In the genomic region with DNA sequence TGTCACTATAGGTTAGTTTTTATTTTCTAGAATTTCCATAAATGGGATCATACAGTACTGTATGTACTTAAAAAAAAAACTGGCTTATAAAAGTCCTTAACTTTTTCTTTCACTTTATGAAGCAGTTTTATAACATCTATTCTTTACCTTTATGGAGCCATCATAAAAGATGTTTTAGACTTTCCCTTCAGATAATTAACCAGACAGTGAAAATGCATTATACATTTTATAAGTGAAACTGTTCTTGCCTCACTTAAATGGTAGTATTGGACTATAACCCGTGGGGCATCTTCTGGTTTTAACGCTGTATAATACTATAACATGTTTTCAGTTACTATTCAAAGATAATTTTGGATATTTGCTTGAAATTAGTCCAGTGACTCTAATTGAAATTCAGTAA, we compare ENCODE assay signal across 36 cellular contexts.
"Had no signal": no experiment of that assay in that cellular context is flagged by ENCODE, and none has a peak within 500 bp of the region (broad histone marks: within the 10 kb centered on the region; RNA-seq: fewer than 3 reads in every experiment).

No MANE protein-coding gene starts in this region.

- H3K4me1 Mint-ChIP-seq: activated B cell treated with CpG ODN at 0.5 μM for 24 hours; activated CD8-positive, alpha-beta memory T cell treated with anti-CD3 and anti-CD28 coated beads, Interleukin-2, amount 10 ng/mL, durations not matched to agents 7 days and 5 days; activated naive CD4-positive, alpha-beta T cell treated with anti-CD3 and anti-CD28 coated beads, Interleukin-2, amount 50 U/mL, for 24 hours; T-helper 17 cell had no signal

- H3K36me3 ChIP-seq: adrenal gland, WERI-Rb-1 had no signal

- H3K27ac Mint-ChIP-seq: activated B cell treated with CpG ODN at 0.5 μM for 24 hours; activated CD4-positive, alpha-beta memory T cell treated with anti-CD3 and anti-CD28 coated beads for 36 hours; activated CD4-positive, alpha-beta T cell treated with anti-CD3 and anti-CD28 coated beads for 36 hours; activated CD4-positive, alpha-beta T cell treated with anti-CD3 and anti-CD28 coated beads, Interleukin-2, amount 10 ng/mL, durations not matched to agents 24 days and 14 days; activated CD8-positive, alpha-beta memory T cell treated with anti-CD3 and anti-CD28 coated beads, Interleukin-2, amount 10 ng/mL, durations not matched to agents 7 days and 5 days; activated CD8-positive, alpha-beta T cell treated with anti-CD3 and anti-CD28 coated beads, Interleukin-2, amount 10 ng/mL, durations not matched to agents 7 days and 5 days; activated naive CD4-positive, alpha-beta T cell treated with anti-CD3 and anti-CD28 coated beads for 36 hours; activated naive CD4-positive, alpha-beta T cell treated with anti-CD3 and anti-CD28 coated beads, Interleukin-2, amount 50 U/mL, for 24 hours; activated naive CD8-positive, alpha-beta T cell treated with anti-CD3 and anti-CD28 coated beads for 36 hours; activated naive CD8-positive, alpha-beta T cell treated with anti-CD3 and anti-CD28 coated beads, Interleukin-2, amount 50 U/mL, for 24 hours; activated T-helper 1 cell treated with anti-CD3 and anti-CD28 coated beads, Interleukin-12 subunit alpha, Interleukin-12 subunit beta, Interleukin-2, Interleukin-4 antibody, amounts not matched to agents 30 ng/mL and 10 ng/mL and 1 ng/mL, durations not matched to agents 14 hours and 24 hours and 36 hours; activated T-helper 2 cell treated with anti-CD3 and anti-CD28 coated beads, Interferon-gamma antibody, Interleukin-2, Interleukin-4, amounts not matched to agents 10 μg/mL and 5 μg/mL and 100 μg/mL, durations not matched to agents 14 hours and 24 hours and 36 hours; dendritic cell treated with granulocyte-macrophage colony-stimulating factor and Interleukin-4, amounts not matched to agents 40 ng/mL and 50 ng/mL, for 4 days; endodermal cell; T-helper 17 cell; T-helper 2 cell treated with Interferon-gamma antibody and Interleukin-4, amounts not matched to agents 5 μg/mL and 100 μg/mL, for 36 hours had no signal

- DNase-seq: activated B cell treated with CpG ODN at 0.5 μM for 24 hours; activated CD4-positive, alpha-beta memory T cell treated with anti-CD3 and anti-CD28 coated beads for 36 hours; activated CD4-positive, alpha-beta T cell treated with anti-CD3 and anti-CD28 coated beads for 36 hours; activated CD4-positive, alpha-beta T cell treated with anti-CD3 and anti-CD28 coated beads, Interleukin-2, amount 10 ng/mL, durations not matched to agents 24 days and 14 days; activated CD8-positive, alpha-beta memory T cell treated with anti-CD3 and anti-CD28 coated beads, Interleukin-2, amount 10 ng/mL, durations not matched to agents 7 days and 5 days; activated CD8-positive, alpha-beta memory T cell treated with anti-CD3 and anti-CD28 coated beads, Interleukin-2, amount 50 U/mL, for 4 hours; activated CD8-positive, alpha-beta T cell treated with anti-CD3 and anti-CD28 coated beads, Interleukin-2, amount 10 ng/mL, durations not matched to agents 7 days and 5 days; activated effector memory CD4-positive, alpha-beta T cell treated with anti-CD3 and anti-CD28 coated beads, Interleukin-2, amount 50 U/mL, for 16 hours; activated naive CD4-positive, alpha-beta T cell treated with anti-CD3 and anti-CD28 coated beads for 36 hours; activated naive CD8-positive, alpha-beta T cell treated with anti-CD3 and anti-CD28 coated beads for 36 hours; activated naive CD8-positive, alpha-beta T cell treated with anti-CD3 and anti-CD28 coated beads, Interleukin-2, amount 50 U/mL, for 24 hours; activated T-cell treated with anti-CD3 and anti-CD28 coated beads, Interleukin-2, amount 50 U/mL, for 1 hour; activated T-cell treated with anti-CD3 and anti-CD28 coated beads, Interleukin-2, amount 50 U/mL, for 48 hours; adrenal gland; amygdala; aorta; body of pancreas; caudate nucleus; dorsolateral prefrontal cortex; effector memory CD4-positive, alpha-beta T cell; endodermal cell; foreskin fibroblast; SW 1271; T-helper 1 cell; T-helper 17 cell; T1000; WERI-Rb-1 had no signal

- H3K4me1 ChIP-seq: adrenal gland, body of pancreas had no signal

- ATAC-seq: activated CD4-positive, alpha-beta T cell treated with anti-CD3 and anti-CD28 coated beads for 36 hours; activated CD4-positive, CD25-positive, alpha-beta regulatory T cell treated with anti-CD3 and anti-CD28 coated beads, Interleukin-2, amount 50 U/mL, for 24 hours; activated CD8-positive, alpha-beta memory T cell treated with anti-CD3 and anti-CD28 coated beads, Interleukin-2, amount 10 ng/mL, durations not matched to agents 7 days and 5 days; activated CD8-positive, alpha-beta T cell treated with anti-CD3 and anti-CD28 coated beads, Interleukin-2, amount 10 ng/mL, durations not matched to agents 7 days and 5 days; activated naive CD8-positive, alpha-beta T cell treated with anti-CD3 and anti-CD28 coated beads, Interleukin-2, amount 50 U/mL, for 24 hours; body of pancreas; esophagus mucosa; T-helper 17 cell had no signal

- H3K36me3 Mint-ChIP-seq: activated CD4-positive, alpha-beta memory T cell treated with anti-CD3 and anti-CD28 coated beads for 36 hours; activated CD8-positive, alpha-beta memory T cell treated with anti-CD3 and anti-CD28 coated beads, Interleukin-2, amount 10 ng/mL, durations not matched to agents 7 days and 5 days; activated naive CD4-positive, alpha-beta T cell treated with anti-CD3 and anti-CD28 coated beads, Interleukin-2, amount 50 U/mL, for 24 hours; activated naive CD8-positive, alpha-beta T cell treated with anti-CD3 and anti-CD28 coated beads for 36 hours had no signal

- H3K27ac ChIP-seq: adrenal gland, body of pancreas, coronary artery, dorsolateral prefrontal cortex, WERI-Rb-1 had no signal

- H3K9me3 ChIP-seq: adrenal gland, body of pancreas had no signal

- H3K4me3 ChIP-seq: adrenal gland, body of pancreas, coronary artery, dorsolateral prefrontal cortex had no signal

- H3K27me3 ChIP-seq: adrenal gland, body of pancreas, dorsolateral prefrontal cortex had no signal

- H3K27me3 Mint-ChIP-seq: activated B cell treated with CpG ODN at 0.5 μM for 24 hours; activated CD4-positive, alpha-beta memory T cell treated with anti-CD3 and anti-CD28 coated beads for 36 hours; activated CD4-positive, alpha-beta T cell treated with anti-CD3 and anti-CD28 coated beads for 36 hours; activated naive CD4-positive, alpha-beta T cell treated with anti-CD3 and anti-CD28 coated beads, Interleukin-2, amount 50 U/mL, for 24 hours; activated naive CD8-positive, alpha-beta T cell treated with anti-CD3 and anti-CD28 coated beads for 36 hours; activated naive CD8-positive, alpha-beta T cell treated with anti-CD3 and anti-CD28 coated beads, Interleukin-2, amount 50 U/mL, for 24 hours had no signal

- H3K9me3 Mint-ChIP-seq: activated B cell treated with CpG ODN at 0.5 μM for 24 hours; activated CD4-positive, alpha-beta memory T cell treated with anti-CD3 and anti-CD28 coated beads for 36 hours; activated CD4-positive, alpha-beta T cell treated with anti-CD3 and anti-CD28 coated beads, Interleukin-2, amount 10 ng/mL, durations not matched to agents 24 days and 14 days; activated naive CD4-positive, alpha-beta T cell treated with anti-CD3 and anti-CD28 coated beads for 36 hours; activated naive CD4-positive, alpha-beta T cell treated with anti-CD3 and anti-CD28 coated beads, Interleukin-2, amount 50 U/mL, for 24 hours; activated naive CD8-positive, alpha-beta T cell treated with anti-CD3 and anti-CD28 coated beads for 36 hours; activated naive CD8-positive, alpha-beta T cell treated with anti-CD3 and anti-CD28 coated beads, Interleukin-2, amount 50 U/mL, for 24 hours; activated T-helper 1 cell treated with anti-CD3 and anti-CD28 coated beads, Interleukin-12 subunit alpha, Interleukin-12 subunit beta, Interleukin-2, Interleukin-4 antibody, amounts not matched to agents 30 ng/mL and 10 ng/mL and 1 ng/mL, durations not matched to agents 14 hours and 24 hours and 36 hours; activated T-helper 2 cell treated with anti-CD3 and anti-CD28 coated beads, Interferon-gamma antibody, Interleukin-2, Interleukin-4, amounts not matched to agents 10 μg/mL and 5 μg/mL and 100 μg/mL, durations not matched to agents 14 hours and 24 hours and 36 hours; dendritic cell treated with granulocyte-macrophage colony-stimulating factor and Interleukin-4, amounts not matched to agents 40 ng/mL and 50 ng/mL, for 4 days; endodermal cell; T-helper 2 cell treated with Interferon-gamma antibody and Interleukin-4, amounts not matched to agents 5 μg/mL and 100 μg/mL, for 36 hours had no signal

- FAIRE-seq: frontal cortex had no signal

- H3K4me3 Mint-ChIP-seq: activated B cell treated with CpG ODN at 0.5 μM for 24 hours; activated CD4-positive, alpha-beta memory T cell treated with anti-CD3 and anti-CD28 coated beads for 36 hours; activated CD4-positive, alpha-beta T cell treated with anti-CD3 and anti-CD28 coated beads for 36 hours; activated CD4-positive, alpha-beta T cell treated with anti-CD3 and anti-CD28 coated beads, Interleukin-2, amount 10 ng/mL, durations not matched to agents 24 days and 14 days; activated CD8-positive, alpha-beta memory T cell treated with anti-CD3 and anti-CD28 coated beads, Interleukin-2, amount 10 ng/mL, durations not matched to agents 7 days and 5 days; activated CD8-positive, alpha-beta T cell treated with anti-CD3 and anti-CD28 coated beads, Interleukin-2, amount 10 ng/mL, durations not matched to agents 7 days and 5 days; activated naive CD4-positive, alpha-beta T cell treated with anti-CD3 and anti-CD28 coated beads for 36 hours; activated naive CD4-positive, alpha-beta T cell treated with anti-CD3 and anti-CD28 coated beads, Interleukin-2, amount 50 U/mL, for 24 hours; activated naive CD8-positive, alpha-beta T cell treated with anti-CD3 and anti-CD28 coated beads for 36 hours; activated naive CD8-positive, alpha-beta T cell treated with anti-CD3 and anti-CD28 coated beads, Interleukin-2, amount 50 U/mL, for 24 hours; activated T-helper 1 cell treated with anti-CD3 and anti-CD28 coated beads, Interleukin-12 subunit alpha, Interleukin-12 subunit beta, Interleukin-2, Interleukin-4 antibody, amounts not matched to agents 30 ng/mL and 10 ng/mL and 1 ng/mL, durations not matched to agents 14 hours and 24 hours and 36 hours; dendritic cell treated with granulocyte-macrophage colony-stimulating factor and Interleukin-4, amounts not matched to agents 40 ng/mL and 50 ng/mL, for 4 days; endodermal cell; T-helper 17 cell; T-helper 2 cell treated with Interferon-gamma antibody and Interleukin-4, amounts not matched to agents 5 μg/mL and 100 μg/mL, for 36 hours had no signal
